25 cellular contexts compared by ENCODE assay signal in genomic region chr2:47256416-47257087, GRCh38.
"Had no signal": no experiment of that assay in that cellular context is flagged by ENCODE, and none has a peak within 500 bp of the region (broad histone marks: within the 10 kb centered on the region; RNA-seq: fewer than 3 reads in every experiment).

No MANE protein-coding gene starts in this region.

- DNase-seq: activated CD4-positive, alpha-beta T cell treated with anti-CD3 and anti-CD28 coated beads for 4 hours; activated CD4-positive, alpha-beta T cell treated with anti-CD3 and anti-CD28 coated beads, Interleukin-2, amount 50 U/mL, for 48 hours; activated CD4-positive, CD25-positive, alpha-beta regulatory T cell; activated CD8-positive, alpha-beta memory T cell treated with anti-CD3 and anti-CD28 coated beads, Interleukin-2, amount 50 U/mL, for 48 hours; activated naive CD4-positive, alpha-beta T cell; activated T-cell treated with anti-CD3 and anti-CD28 coated beads, Interleukin-2, amount 50 U/mL, for 4 hours; adrenal gland; dorsolateral prefrontal cortex; head of caudate nucleus; hypothalamus; left ventricle myocardium superior; mammary epithelial cell; nucleus accumbens; sigmoid colon; stimulated activated CD4-positive, alpha-beta T cell treated with anti-CD3 and anti-CD28 coated beads, Interleukin-4, amount 100 ng/mL, for 1 hour; stimulated activated naive CD4-positive, alpha-beta T cell treated with Interleukin-2 at 50 U/mL for 16 hours; T-helper 9 cell had no signal

- H3K4me3 Mint-ChIP-seq: activated naive CD8-positive, alpha-beta T cell; activated T-cell treated with anti-CD3 and anti-CD28 coated beads, Interleukin-2, amount 50 U/mL, for 4 hours; central memory CD8-positive, alpha-beta T cell; natural killer cell treated with Interleukin-12 subunit alpha and Interleukin-12 subunit beta and Interleukin-15 and Interleukin-18, amount 100 ng/mL, for 72 hours had no signal

- H3K27me3 ChIP-seq: adrenal gland, ascending aorta, breast epithelium, dorsolateral prefrontal cortex, gastroesophageal sphincter, sigmoid colon had no signal

- H3K4me1 Mint-ChIP-seq: central memory CD8-positive, alpha-beta T cell had no signal

- H3K27me3 Mint-ChIP-seq: activated naive CD8-positive, alpha-beta T cell; central memory CD8-positive, alpha-beta T cell had no signal

- ATAC-seq: activated T-cell treated with anti-CD3 and anti-CD28 coated beads, Interleukin-2, amount 50 U/mL, for 4 hours; gastroesophageal sphincter; left ventricle myocardium superior; natural killer cell treated with Interleukin-12 subunit alpha and Interleukin-12 subunit beta and Interleukin-15 and Interleukin-18, amount 100 ng/mL, for 72 hours had no signal

- H3K36me3 ChIP-seq: adrenal gland, ascending aorta, breast epithelium, gastroesophageal sphincter, sigmoid colon had no signal

- H3K4me3 ChIP-seq: adrenal gland, ascending aorta, breast epithelium, dorsolateral prefrontal cortex, gastroesophageal sphincter, sigmoid colon had no signal

- H3K36me3 Mint-ChIP-seq: activated naive CD8-positive, alpha-beta T cell; natural killer cell treated with Interleukin-12 subunit alpha and Interleukin-12 subunit beta and Interleukin-15 and Interleukin-18, amount 100 ng/mL, for 72 hours had no signal

- H3K9me3 Mint-ChIP-seq: activated T-cell treated with anti-CD3 and anti-CD28 coated beads, Interleukin-2, amount 50 U/mL, for 4 hours; activated T-helper 2 cell treated with anti-CD3 and anti-CD28 coated beads, Interferon-gamma antibody, Interleukin-2, Interleukin-4, amounts not matched to agents 10 μg/mL and 5 μg/mL and 100 μg/mL, durations not matched to agents 14 hours and 24 hours and 36 hours; central memory CD8-positive, alpha-beta T cell; natural killer cell treated with Interleukin-12 subunit alpha and Interleukin-12 subunit beta and Interleukin-15 and Interleukin-18, amount 100 ng/mL, for 72 hours had no signal

- H3K27ac ChIP-seq: adrenal gland, ascending aorta, breast epithelium, epithelial cell of prostate, gastroesophageal sphincter, sigmoid colon had no signal

- H3K4me1 ChIP-seq: adrenal gland, ascending aorta, breast epithelium, gastroesophageal sphincter, sigmoid colon had no signal

- H3K27ac Mint-ChIP-seq: activated naive CD8-positive, alpha-beta T cell; activated T-helper 2 cell treated with anti-CD3 and anti-CD28 coated beads, Interferon-gamma antibody, Interleukin-2, Interleukin-4, amounts not matched to agents 10 μg/mL and 5 μg/mL and 100 μg/mL, durations not matched to agents 14 hours and 24 hours and 36 hours; natural killer cell treated with Interleukin-12 subunit alpha and Interleukin-12 subunit beta and Interleukin-15 and Interleukin-18, amount 100 ng/mL, for 72 hours had no signal

- H3K9me3 ChIP-seq: adrenal gland, ascending aorta, breast epithelium, gastroesophageal sphincter, sigmoid colon had no signal
